7 cellular contexts compared by ENCODE assay signal in genomic region chr18:42969366-42969765, GRCh38.
"Had no signal": no experiment of that assay in that cellular context is flagged by ENCODE, and none has a peak within 500 bp of the region (broad histone marks: within the 10 kb centered on the region; RNA-seq: fewer than 3 reads in every experiment).

No MANE protein-coding gene starts in this region.

- DNase-seq: GM23248, GOT3, H7, HFFc6, IMR-90 had no signal

- ATAC-seq: HCT116, K562 had no signal
